8 cellular contexts compared by ENCODE assay signal in genomic region chr10:3783313-3783689, GRCh38. TPM values are rescaled to one million over a fixed set of nuclear protein-coding genes. Genes with fewer than 3 reads are reported as not detected.
A peak's percentile ranks its signal among the peaks of the same experiment; 100 is the strongest.
DNase-seq lines count a peak whose midpoint lies in the region; ATAC-seq and TF ChIP-seq lines count a peak whose summit lies in the region.

No MANE protein-coding gene starts in this region.

- ATAC-seq in GM18498 (IDR thresholded peaks at IDR 0.05; ENCODE audit: unreplicated experiment) = peak; percentile 26
- ATAC-seq in HG02759 (IDR thresholded peaks at IDR 0.05; ENCODE audit: unreplicated experiment) = peak; percentile 22

- H3K27ac ChIP-seq in OCI-LY3 (ENCODE audit: low read length) = peak overlapping the region; percentile 97
- H3K27ac ChIP-seq in neural progenitor cell = peak overlapping the region; percentile 78
- H3K27ac ChIP-seq in vagina = peak overlapping the region; percentile 99

- peak overlapping the region; percentile 87 for H3K4me2 ChIP-seq in OCI-LY3 (ENCODE audit: low read length)
- peak overlapping the region; percentile 86 for H3K4me2 ChIP-seq in neural progenitor cell

- no peaks in the 10 kb centered on the region for H3K9me3 Mint-ChIP-seq in activated T-helper 1 cell treated with anti-CD3 and anti-CD28 coated beads, Interleukin-12 subunit alpha, Interleukin-12 subunit beta, Interleukin-2, Interleukin-4 antibody, amounts not matched to agents 30 ng/mL and 10 ng/mL and 1 ng/mL, durations not matched to agents 14 hours and 24 hours and 36 hours
- H3K9me3 Mint-ChIP-seq in neural progenitor cell = no peaks in the 10 kb centered on the region

- peak in 1 of 2 donors; percentile 13 for TF ChIP-seq POLR2A in vagina (IDR thresholded peaks at IDR 0.05)

- H3K9me3 ChIP-seq in OCI-LY3 (ENCODE audit: insufficient read depth, low read length) (no peaks in the 10 kb centered on the region), neural progenitor cell (ENCODE audit: low read depth) (no peaks in the 10 kb centered on the region), vagina (no peaks in the 10 kb centered on the region)

- DNase-seq in activated T-helper 1 cell treated with anti-CD3 and anti-CD28 coated beads, Interleukin-12 subunit alpha, Interleukin-12 subunit beta, Interleukin-2, Interleukin-4 antibody, amounts not matched to agents 30 ng/mL and 10 ng/mL and 1 ng/mL, durations not matched to agents 14 hours and 24 hours and 36 hours (ENCODE audit: low spot score) = peak; percentile 77
- DNase-seq in fibroblast of the aortic adventitia (ENCODE audit: low read depth) = peak; percentile 93
- DNase-seq in neural progenitor cell (ENCODE audit: low spot score) = peak; percentile 73
- no peak for DNase-seq in vagina (ENCODE audit: extremely low spot score in 2 of 2)
- DNase-seq in NCI-H2081 treated with DMSO at 0.1 percent for 48 hours (lab: John Stamatoyannopoulos, UW) = no peak

- H3K36me3 ChIP-seq in OCI-LY3 (replicated peaks; ENCODE audit: low read depth, low read length) = peaks cover 63% of the 10 kb centered on the region
- no peaks in the 10 kb centered on the region for H3K36me3 ChIP-seq in neural progenitor cell
- peaks cover 10 to 36% of the 10 kb centered on the region in 2 donors for H3K36me3 ChIP-seq in vagina

- intact Hi-C loops in activated T-helper 1 cell treated with anti-CD3 and anti-CD28 coated beads, Interleukin-12 subunit alpha, Interleukin-12 subunit beta, Interleukin-2, Interleukin-4 antibody, amounts not matched to agents 30 ng/mL and 10 ng/mL and 1 ng/mL, durations not matched to agents 14 hours and 24 hours and 36 hours (cut with micrococcal nuclease) = loop anchor here (1.0 to 5.0 kb wide), 10 partner anchors 21 to 610 kb away; partner anchors contain the start of gene PITRM1
- intact Hi-C loops in vagina (cut with DNase I) = loop anchor here (5.0 to 10.0 kb wide), 3 partner anchors 482 to 882 kb away; no protein-coding TSS in a partner anchor

- H3K4me1 ChIP-seq in OCI-LY3 (ENCODE audit: low read length) = peaks cover 31% of the 10 kb centered on the region
- peaks cover 18% of the 10 kb centered on the region for H3K4me1 ChIP-seq in neural progenitor cell
- peaks cover 42% of the 10 kb centered on the region for H3K4me1 ChIP-seq in vagina

- no peaks in the 10 kb centered on the region for H3K27me3 Mint-ChIP-seq in activated T-helper 1 cell treated with anti-CD3 and anti-CD28 coated beads, Interleukin-12 subunit alpha, Interleukin-12 subunit beta, Interleukin-2, Interleukin-4 antibody, amounts not matched to agents 30 ng/mL and 10 ng/mL and 1 ng/mL, durations not matched to agents 14 hours and 24 hours and 36 hours (ENCODE audit: insufficient read depth)
- H3K27me3 Mint-ChIP-seq in neural progenitor cell (ENCODE audit: insufficient read depth, low read depth) = peaks cover 19% of the 10 kb centered on the region

- H2AFZ ChIP-seq in OCI-LY3 (ENCODE audit: low read depth, low read length) = no peak overlapping the region
- no peak overlapping the region for H2AFZ ChIP-seq in neural progenitor cell (replicated peaks)

- peaks cover 17% of the 10 kb centered on the region for H3F3A ChIP-seq in neural progenitor cell (ENCODE audit: low read depth)

- H3K9ac ChIP-seq in OCI-LY3 (ENCODE audit: low read length) = peak overlapping the region; percentile 100
- peak overlapping the region; percentile 59 for H3K9ac ChIP-seq in neural progenitor cell

- H3K36me3 Mint-ChIP-seq in activated T-helper 1 cell treated with anti-CD3 and anti-CD28 coated beads, Interleukin-12 subunit alpha, Interleukin-12 subunit beta, Interleukin-2, Interleukin-4 antibody, amounts not matched to agents 30 ng/mL and 10 ng/mL and 1 ng/mL, durations not matched to agents 14 hours and 24 hours and 36 hours (ENCODE audit: low read depth) = peaks cover 60% of the 10 kb centered on the region
- peaks cover 32% of the 10 kb centered on the region for H3K36me3 Mint-ChIP-seq in neural progenitor cell

- H3K27ac Mint-ChIP-seq in activated T-helper 1 cell treated with anti-CD3 and anti-CD28 coated beads, Interleukin-12 subunit alpha, Interleukin-12 subunit beta, Interleukin-2, Interleukin-4 antibody, amounts not matched to agents 30 ng/mL and 10 ng/mL and 1 ng/mL, durations not matched to agents 14 hours and 24 hours and 36 hours = peak overlapping the region; percentile 96
- H3K27ac Mint-ChIP-seq in neural progenitor cell = peak overlapping the region; percentile 97

- H3K27me3 ChIP-seq in OCI-LY3 (ENCODE audit: low read depth, low read length) = no peaks in the 10 kb centered on the region
- peaks cover 18% of the 10 kb centered on the region for H3K27me3 ChIP-seq in neural progenitor cell
- H3K27me3 ChIP-seq in vagina = no peaks in the 10 kb centered on the region

- H3K4me3 Mint-ChIP-seq in activated T-helper 1 cell treated with anti-CD3 and anti-CD28 coated beads, Interleukin-12 subunit alpha, Interleukin-12 subunit beta, Interleukin-2, Interleukin-4 antibody, amounts not matched to agents 30 ng/mL and 10 ng/mL and 1 ng/mL, durations not matched to agents 14 hours and 24 hours and 36 hours = peak overlapping the region; percentile 93
- peak overlapping the region; percentile 97 for H3K4me3 Mint-ChIP-seq in neural progenitor cell

- peaks cover 69% of the 10 kb centered on the region for H3K4me1 Mint-ChIP-seq in activated T-helper 1 cell treated with anti-CD3 and anti-CD28 coated beads, Interleukin-12 subunit alpha, Interleukin-12 subunit beta, Interleukin-2, Interleukin-4 antibody, amounts not matched to agents 30 ng/mL and 10 ng/mL and 1 ng/mL, durations not matched to agents 14 hours and 24 hours and 36 hours (ENCODE audit: low read depth)
- peaks cover 37% of the 10 kb centered on the region for H3K4me1 Mint-ChIP-seq in neural progenitor cell

- H3K79me2 ChIP-seq in OCI-LY3 (ENCODE audit: low read length) (peaks cover 71% of the 10 kb centered on the region), neural progenitor cell (ENCODE audit: low read depth) (peaks cover 58% of the 10 kb centered on the region)

- TF ChIP-seq CTCF in OCI-LY3 (IDR thresholded peaks at IDR 0.05; ENCODE audit: low read depth, low read length) = no peak
- TF ChIP-seq CTCF in fibroblast of the aortic adventitia (IDR thresholded peaks at IDR 0.05; ENCODE audit: insufficient read depth, low read length) = no peak
- no peak for TF ChIP-seq CTCF in neural progenitor cell (IDR thresholded peaks at IDR 0.05)
- TF ChIP-seq CTCF in vagina (IDR thresholded peaks at IDR 0.05) = no peak

- H3K4me3 ChIP-seq in OCI-LY3 (ENCODE audit: low read length) = peak overlapping the region; percentile 96
- peak overlapping the region; percentile 96 for H3K4me3 ChIP-seq in fibroblast of the aortic adventitia (ENCODE audit: low read depth, low read length)
- peak overlapping the region; percentile 84 for H3K4me3 ChIP-seq in neural progenitor cell
- H3K4me3 ChIP-seq in vagina = peak overlapping the region; percentile 61 to 76

- H4K20me1 ChIP-seq in OCI-LY3 (ENCODE audit: insufficient read depth, low read length) (peaks cover 49% of the 10 kb centered on the region), neural progenitor cell (ENCODE audit: low read depth) (peaks cover 55% of the 10 kb centered on the region)

RNA-seq across cellular contexts. Expression of gene KLF6, which starts 1.7 kb away (rescaled TPM):
- total RNA-seq in activated T-helper 1 cell treated with anti-CD3 and anti-CD28 coated beads, Interleukin-12 subunit alpha, Interleukin-12 subunit beta, Interleukin-2, Interleukin-4 antibody, amounts not matched to agents 30 ng/mL and 10 ng/mL and 1 ng/mL, durations not matched to agents 14 hours and 24 hours and 36 hours = 110 and 113 TPM in 2 replicates
- total RNA-seq in fibroblast of the aortic adventitia (ENCODE audit: low replicate concordance) = 47.8 and 52.1 TPM in 2 replicates
- 8.7 and 11.9 TPM in 2 replicates for total RNA-seq in neural progenitor cell (ENCODE audit: low replicate concordance)
- total RNA-seq in vagina = 145 TPM

Comparison
In these comparisons a context has a peak if more than half of its experiments do, and no peak if none do; other contexts are left out.
1. DNase-seq: peak in activated T-helper 1 cell treated with anti-CD3 and anti-CD28 coated beads, Interleukin-12 subunit alpha, Interleukin-12 subunit beta, Interleukin-2, Interleukin-4 antibody, amounts not matched to agents 30 ng/mL and 10 ng/mL and 1 ng/mL, durations not matched to agents 14 hours and 24 hours and 36 hours (single experiment), fibroblast of the aortic adventitia (single experiment) and neural progenitor cell (single experiment); none in vagina (0 of 2) and NCI-H2081 treated with DMSO at 0.1 percent for 48 hours (single experiment).
2. Peak in every context shown above with its lines, with median percentiles within 50 percentile points of each other: H3K27ac ChIP-seq and H3K4me3 ChIP-seq.